Comparison of ENCODE assay signal across 21 cellular contexts in genomic region chr13:44158741-44159632, GRCh38.
DNase-seq lines count a peak whose midpoint lies in the region; ATAC-seq, FAIRE-seq and TF ChIP-seq lines count a peak whose summit lies in the region.
"Had no signal": no experiment of that assay in that cellular context is flagged by ENCODE, and none has a peak within 500 bp of the region (broad histone marks: within the 10 kb centered on the region; RNA-seq: fewer than 3 reads in every experiment).

No MANE protein-coding gene starts in this region.

- H3K27ac ChIP-seq in keratinocyte (ENCODE audit: control insufficient read depth, insufficient read depth, low read length) (peak overlapping the region; percentile 82), smooth muscle cell (ENCODE audit: low read depth) (no peak overlapping the region), uterus (no peak overlapping the region)
- H3K27ac ChIP-seq: body of pancreas had no signal

- H3K27ac Mint-ChIP-seq in MCF 10A (ENCODE audit: low read depth, unreplicated experiment) = peak overlapping the region; percentile 98
- H3K27ac Mint-ChIP-seq: activated CD4-positive, alpha-beta memory T cell treated with anti-CD3 and anti-CD28 coated beads for 36 hours; activated naive CD4-positive, alpha-beta T cell treated with anti-CD3 and anti-CD28 coated beads for 36 hours; CD8-positive, alpha-beta T cell; mesothelial cell of epicardium; T-helper 1 cell treated with Interleukin-12 subunit alpha and Interleukin-12 subunit beta and Interleukin-4 antibody, amounts not matched to agents 30 μg/mL and 1 μg/mL, for 36 hours had no signal

- H3K9me3 ChIP-seq in keratinocyte (ENCODE audit: control insufficient read depth, low read depth, low read length) = no peaks in the 10 kb centered on the region
- H3K9me3 ChIP-seq in smooth muscle cell (replicated peaks; ENCODE audit: low read depth) = no peaks in the 10 kb centered on the region
- H3K9me3 ChIP-seq in uterus = no peaks in the 10 kb centered on the region
- H3K9me3 ChIP-seq: body of pancreas had no signal

- intact Hi-C loops in MCF 10A (cut with micrococcal nuclease) (loop anchor here (1.0 kb wide), 2 partner anchors 154 to 277 kb away; no protein-coding TSS in a partner anchor), uterus (cut with DNase I; ENCODE audit: low total_unique reads) (no loop called here)

- POLR2A ChIA-PET in MCF 10A (lab: Yijun Ruan, JAX) = interaction anchor here (0.6 to 8.1 kb wide), 26 partner anchors 11 to 313 kb away, joined by 3 to 80 read pairs (median 6); partner anchors contain the start of genes CCDC122 and LACC1

- DNase-seq in NCI-H226 (peak; percentile 75), MCF 10A (ENCODE audit: unreplicated experiment) (no peak), keratinocyte (ENCODE audit: low read depth, low spot score) (no peak), smooth muscle cell (lab: John Stamatoyannopoulos, UW; ENCODE audit: unreplicated experiment) (no peak), SIG-M5 (lab: John Stamatoyannopoulos, UW) (no peak), NCI-H82 (lab: John Stamatoyannopoulos, UW) (no peak), uterus (no peak)
- DNase-seq: activated CD4-positive, alpha-beta memory T cell treated with anti-CD3 and anti-CD28 coated beads for 36 hours; activated naive CD4-positive, alpha-beta T cell treated with anti-CD3 and anti-CD28 coated beads for 36 hours; body of pancreas; CD8-positive, alpha-beta T cell; DND-41; hippocampal formation; NCI-H187; NCI-H446; stimulated activated naive CD4-positive, alpha-beta T cell treated with Interleukin-2 at 50 U/mL for 16 hours had no signal

- no peaks in the 10 kb centered on the region for H3K9me1 ChIP-seq in keratinocyte (ENCODE audit: control insufficient read depth, extremely low read depth, insufficient read depth, low read length)

- H3K36me3 Mint-ChIP-seq in MCF 10A (ENCODE audit: insufficient read depth, unreplicated experiment) = no peaks in the 10 kb centered on the region
- H3K36me3 Mint-ChIP-seq: activated CD4-positive, alpha-beta memory T cell treated with anti-CD3 and anti-CD28 coated beads for 36 hours; CD8-positive, alpha-beta T cell; mesothelial cell of epicardium had no signal

- H3K9me3 Mint-ChIP-seq in MCF 10A (ENCODE audit: unreplicated experiment) = no peaks in the 10 kb centered on the region
- H3K9me3 Mint-ChIP-seq: activated CD4-positive, alpha-beta memory T cell treated with anti-CD3 and anti-CD28 coated beads for 36 hours; activated naive CD4-positive, alpha-beta T cell treated with anti-CD3 and anti-CD28 coated beads for 36 hours; CD8-positive, alpha-beta T cell; mesothelial cell of epicardium; neural crest cell; T-helper 1 cell treated with Interleukin-12 subunit alpha and Interleukin-12 subunit beta and Interleukin-4 antibody, amounts not matched to agents 30 μg/mL and 1 μg/mL, for 36 hours had no signal

- H3K9ac ChIP-seq in keratinocyte (ENCODE audit: control insufficient read depth, extremely low read depth, insufficient read depth, low read length) (peak overlapping the region; percentile 38), smooth muscle cell (ENCODE audit: low read depth) (no peak overlapping the region)

- FAIRE-seq in keratinocyte (lab: Jason Lieb, UNC) = no peak
- FAIRE-seq: H1 had no signal

- H4K20me1 ChIP-seq in keratinocyte (ENCODE audit: control insufficient read depth, extremely low read depth, insufficient read depth, low read length) (no peaks in the 10 kb centered on the region), smooth muscle cell (ENCODE audit: low read depth) (no peaks in the 10 kb centered on the region)

- dilution Hi-C loops in keratinocyte (cut with MboI; ENCODE audit: extremely low pct_ligation_motif_present, low sequenced_read_pairs) = no loop called here

- peaks cover 21% of the 10 kb centered on the region for H3K4me1 Mint-ChIP-seq in MCF 10A (ENCODE audit: insufficient read depth, unreplicated experiment)
- H3K4me1 Mint-ChIP-seq: neural crest cell had no signal

- no peaks in the 10 kb centered on the region for H3F3A ChIP-seq in smooth muscle cell (ENCODE audit: low read depth)

- 44% methylated on average over 16 of the region's 16 CpGs for WGBS in smooth muscle cell (ENCODE audit: low lambda C conversion rate)

- TF ChIP-seq CTCF in MCF 10A (IDR thresholded peaks at IDR 0.05; ENCODE audit: unreplicated experiment) (no peak), keratinocyte (optimal IDR thresholded peaks at IDR 0.05 in 1 of 3, IDR thresholded peaks at IDR 0.05 in 1 of 3, conservative IDR thresholded peaks at IDR 0.05 in 1 of 3; ENCODE audit: extremely low read depth in 1 of 3, insufficient read depth in 2 of 3, low read length in 3 of 3) (no peak), smooth muscle cell (IDR thresholded peaks at IDR 0.05; ENCODE audit: borderline replicate concordance, insufficient read depth, poor library complexity, severe bottlenecking) (no peak), uterus (IDR thresholded peaks at IDR 0.05) (no peak)

- BruUV-seq in MCF 10A (replicated peaks; lab: Mats Ljungman, UMichigan) = TSS peak; percentile 74

- H3K4me2 ChIP-seq in keratinocyte (ENCODE audit: control insufficient read depth, extremely low read depth, insufficient read depth, low read depth, low read length) = peak overlapping the region; percentile 61
- H3K4me2 ChIP-seq in smooth muscle cell = no peak overlapping the region

- H3K4me3 ChIP-seq in keratinocyte (ENCODE audit: control insufficient read depth in 2 of 3, extremely low read depth in 1 of 3, insufficient read depth in 2 of 3, low read depth in 1 of 3, low read length in 3 of 3) (no peak overlapping the region), smooth muscle cell (no peak overlapping the region), uterus (no peak overlapping the region)
- H3K4me3 ChIP-seq: body of pancreas had no signal

- no peak for TF ChIP-seq POLR2A in uterus (IDR thresholded peaks at IDR 0.05)

- H3K79me2 ChIP-seq in keratinocyte (ENCODE audit: control insufficient read depth, insufficient read depth, low read length) (no peaks in the 10 kb centered on the region), smooth muscle cell (ENCODE audit: low read depth) (no peaks in the 10 kb centered on the region)

- H3K36me3 ChIP-seq in keratinocyte (ENCODE audit: control insufficient read depth in 2 of 2, extremely low read depth in 1 of 2, insufficient read depth in 2 of 2, low read length in 2 of 2) (no peaks in the 10 kb centered on the region), smooth muscle cell (ENCODE audit: low read depth) (no peaks in the 10 kb centered on the region), uterus (no peaks in the 10 kb centered on the region)

- H2AFZ ChIP-seq in keratinocyte (ENCODE audit: control insufficient read depth, low read length) (no peak overlapping the region), smooth muscle cell (ENCODE audit: low read depth) (peak overlapping the region; percentile 22)

- CTCF ChIA-PET in MCF 10A (lab: Yijun Ruan, JAX) = interaction anchor here (0.6 to 1.4 kb wide), 2 partner anchors 11 to 136 kb away, joined by 3 to 4 read pairs; no protein-coding TSS in a partner anchor

- peaks cover 35% of the 10 kb centered on the region for H3K4me1 ChIP-seq in keratinocyte (ENCODE audit: control insufficient read depth, extremely low read depth, insufficient read depth, low read length)
- H3K4me1 ChIP-seq in smooth muscle cell (ENCODE audit: low read depth) = no peaks in the 10 kb centered on the region
- H3K4me1 ChIP-seq in uterus = peaks cover 4 to 9% of the 10 kb centered on the region in 2 donors

- no peak for ATAC-seq in HG02571 (IDR thresholded peaks at IDR 0.05; ENCODE audit: unreplicated experiment)
- ATAC-seq: body of pancreas; CD8-positive, alpha-beta T cell had no signal

- no peaks in the 10 kb centered on the region for H3K27me3 Mint-ChIP-seq in MCF 10A (ENCODE audit: insufficient read depth, unreplicated experiment)
- H3K27me3 Mint-ChIP-seq: activated CD4-positive, alpha-beta memory T cell treated with anti-CD3 and anti-CD28 coated beads for 36 hours had no signal

- H3K27me3 ChIP-seq in keratinocyte (ENCODE audit: control insufficient read depth, extremely low read depth, insufficient read depth, low read length) (no peaks in the 10 kb centered on the region), smooth muscle cell (ENCODE audit: low read depth) (no peaks in the 10 kb centered on the region), uterus (no peaks in the 10 kb centered on the region)
- H3K27me3 ChIP-seq: body of pancreas had no signal

- peak overlapping the region; percentile 47 for H3K4me3 Mint-ChIP-seq in MCF 10A (ENCODE audit: unreplicated experiment)
- H3K4me3 Mint-ChIP-seq: activated CD4-positive, alpha-beta memory T cell treated with anti-CD3 and anti-CD28 coated beads for 36 hours; activated naive CD4-positive, alpha-beta T cell treated with anti-CD3 and anti-CD28 coated beads for 36 hours; CD8-positive, alpha-beta T cell; mesothelial cell of epicardium; neural crest cell; T-helper 1 cell treated with Interleukin-12 subunit alpha and Interleukin-12 subunit beta and Interleukin-4 antibody, amounts not matched to agents 30 μg/mL and 1 μg/mL, for 36 hours had no signal
